24 cellular contexts compared by ENCODE assay signal in the genomic region with DNA sequence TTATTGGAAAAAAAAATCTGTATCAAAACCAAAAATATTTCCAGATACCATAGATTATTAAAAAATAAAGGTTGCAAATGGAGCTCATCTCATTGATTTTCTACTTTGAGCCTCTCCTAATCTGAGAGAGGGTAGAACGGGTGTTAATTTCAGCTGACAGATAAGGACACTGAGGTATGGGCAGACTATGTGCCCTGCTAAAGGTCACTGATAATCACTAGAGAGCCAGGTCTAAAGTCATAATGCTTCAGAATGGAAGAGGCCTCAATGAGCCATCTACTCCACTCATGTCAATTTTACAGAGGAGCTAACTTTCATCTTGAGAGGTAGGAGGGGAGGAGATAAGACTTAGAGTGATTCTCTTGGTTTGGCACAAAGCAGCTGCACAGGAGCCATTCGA. TPM values are rescaled to one million over a fixed set of nuclear protein-coding genes. Genes with fewer than 3 reads are reported as not detected.
A peak's percentile ranks its signal among the peaks of the same experiment; 100 is the strongest.
DNase-seq lines count a peak whose midpoint lies in the region; ATAC-seq, FAIRE-seq and TF ChIP-seq lines count a peak whose summit lies in the region.
"Had no signal": no experiment of that assay in that cellular context is flagged by ENCODE, and none has a peak within 500 bp of the region (broad histone marks: within the 10 kb centered on the region; RNA-seq: fewer than 3 reads in every experiment).

No MANE protein-coding gene starts in this region.

- H3K27me3 ChIP-seq in breast epithelium (no peaks in the 10 kb centered on the region), endothelial cell of umbilical vein (ENCODE audit: control insufficient read depth in 2 of 2, insufficient read depth in 2 of 2, low read length in 2 of 2) (no peaks in the 10 kb centered on the region), small intestine (ENCODE audit: control insufficient read depth in 2 of 2, insufficient read depth in 2 of 2, low read length in 2 of 2) (no peaks in the 10 kb centered on the region), aorta (ENCODE audit: control insufficient read depth in 1 of 2, insufficient read depth in 2 of 2, low read length in 1 of 2) (no peaks in the 10 kb centered on the region)
- H3K27me3 ChIP-seq: BLaER1 treated with 17β-estradiol and CSF1 and Interleukin-3, amounts not matched to agents 10 nM and 100 nM; SJCRH30 had no signal

- 13 to 68% (median 28%) methylated on average over 2 of the region's 2 CpGs for WGBS in small intestine, 3 donors
- WGBS in aorta, 2 donors = 78 to 85% methylated on average over 2 of the region's 2 CpGs

- no peak overlapping the region for H3K9ac ChIP-seq in endothelial cell of umbilical vein (replicated peaks; ENCODE audit: extremely low read depth, insufficient read depth, low read length)
- H3K9ac ChIP-seq: BLaER1 treated with 17β-estradiol and CSF1 and Interleukin-3, amounts not matched to agents 10 nM and 100 nM had no signal

- H3K4me3 ChIP-seq in breast epithelium = no peak overlapping the region
- no peak overlapping the region for H3K4me3 ChIP-seq in endothelial cell of umbilical vein (replicated peaks in 1 of 3; ENCODE audit: insufficient read depth in 1 of 3, low read depth in 1 of 3, low read length in 3 of 3)
- no peak overlapping the region for H3K4me3 ChIP-seq in small intestine (ENCODE audit: low read depth in 1 of 2, low read length in 2 of 2)
- H3K4me3 ChIP-seq in aorta (ENCODE audit: low read length in 2 of 2) = no peak overlapping the region
- H3K4me3 ChIP-seq: BLaER1 treated with 17β-estradiol and CSF1 and Interleukin-3, amounts not matched to agents 10 nM and 100 nM; GM23338; SJCRH30 had no signal

- TF ChIP-seq POLR2A in breast epithelium (IDR thresholded peaks at IDR 0.05) = no peak
- no peak for TF ChIP-seq POLR2A in endothelial cell of umbilical vein (IDR thresholded peaks at IDR 0.05; ENCODE audit: low read depth, low read length)

- BruUV-seq in MCF 10A (replicated peaks; lab: Mats Ljungman, UMichigan) (no TSS peak), endothelial cell of umbilical vein (replicated peaks; lab: Mats Ljungman, UMichigan) (no TSS peak)

- no peaks in the 10 kb centered on the region for H3K27me3 Mint-ChIP-seq in MCF 10A (ENCODE audit: insufficient read depth, unreplicated experiment)

- dilution Hi-C loops in endothelial cell of umbilical vein (cut with MboI; ENCODE audit: extremely low pct_ligation_motif_present, low sequenced_read_pairs) = no loop called here

- peaks cover 35% of the 10 kb centered on the region for H3K4me1 Mint-ChIP-seq in MCF 10A (ENCODE audit: insufficient read depth, unreplicated experiment)
- H3K4me1 Mint-ChIP-seq: CD4-positive, alpha-beta memory T cell had no signal

- H3K9me3 Mint-ChIP-seq in MCF 10A (ENCODE audit: unreplicated experiment) = no peaks in the 10 kb centered on the region
- H3K9me3 Mint-ChIP-seq: CD4-positive, alpha-beta memory T cell had no signal

- peak overlapping the region; percentile 5 for H3K27ac Mint-ChIP-seq in MCF 10A (ENCODE audit: low read depth, unreplicated experiment)
- H3K27ac Mint-ChIP-seq: CD4-positive, alpha-beta memory T cell; GM23338 had no signal

- CTCF ChIA-PET in MCF 10A (lab: Yijun Ruan, JAX) = interaction anchor here (0.5 to 6.8 kb wide), 10 partner anchors 19 to 305 kb away, joined by 3 to 53 read pairs (median 4); no protein-coding TSS in a partner anchor
- CTCF ChIA-PET in endothelial cell of umbilical vein (lab: Charles Lee) = interaction anchor here (0.7 to 1.9 kb wide), 11 partner anchors 9 to 277 kb away, joined by 3 to 10 read pairs (median 4); no protein-coding TSS in a partner anchor

- peaks cover 0 to 5% of the 10 kb centered on the region in 2 donors for H3K4me1 ChIP-seq in breast epithelium
- peaks cover 54% of the 10 kb centered on the region for H3K4me1 ChIP-seq in endothelial cell of umbilical vein (ENCODE audit: control insufficient read depth, extremely low read depth, insufficient read depth, low read length)
- H3K4me1 ChIP-seq in small intestine (ENCODE audit: control insufficient read depth in 2 of 2, insufficient read depth in 1 of 2, low read depth in 1 of 2, low read length in 1 of 2) = peaks cover 6 to 13% of the 10 kb centered on the region in 2 donors
- peaks cover 11 to 14% of the 10 kb centered on the region in 2 donors for H3K4me1 ChIP-seq in aorta (ENCODE audit: control insufficient read depth in 1 of 2, insufficient read depth in 2 of 2, low read length in 2 of 2)
- H3K4me1 ChIP-seq: Caco-2, SJCRH30 had no signal

- H3K27ac ChIP-seq in breast epithelium = peak overlapping the region in 1 of 2 donors; percentile 24
- peak overlapping the region; percentile 28 for H3K27ac ChIP-seq in endothelial cell of umbilical vein (ENCODE audit: insufficient read depth, low read depth, low read length)
- peak overlapping the region in 1 of 2 donors; percentile 24 for H3K27ac ChIP-seq in small intestine (ENCODE audit: low read depth in 1 of 2, low read length in 1 of 2)
- H3K27ac ChIP-seq in aorta (ENCODE audit: low read depth in 1 of 2, low read length in 2 of 2) = peak overlapping the region; percentile 49 to 90
- H3K27ac ChIP-seq: BLaER1 treated with 17β-estradiol and CSF1 and Interleukin-3, amounts not matched to agents 10 nM and 100 nM; SJCRH30 had no signal

- peak overlapping the region; percentile 12 for H3K4me2 ChIP-seq in endothelial cell of umbilical vein (ENCODE audit: insufficient read depth, low read length)
- H3K4me2 ChIP-seq: BLaER1 treated with 17β-estradiol and CSF1 and Interleukin-3, amounts not matched to agents 10 nM and 100 nM; GM23338 had no signal

- H3K9me3 ChIP-seq in breast epithelium = no peaks in the 10 kb centered on the region
- H3K9me3 ChIP-seq in endothelial cell of umbilical vein (replicated peaks; ENCODE audit: control insufficient read depth, insufficient read depth, low read length) = no peaks in the 10 kb centered on the region
- H3K9me3 ChIP-seq in small intestine (ENCODE audit: control insufficient read depth, low read depth) = no peaks in the 10 kb centered on the region
- H3K9me3 ChIP-seq in aorta (ENCODE audit: control insufficient read depth, low read length) = no peaks in the 10 kb centered on the region
- H3K9me3 ChIP-seq: Caco-2 had no signal

- no peak overlapping the region for H3K4me3 Mint-ChIP-seq in MCF 10A (ENCODE audit: unreplicated experiment)
- H3K4me3 Mint-ChIP-seq: CD4-positive, alpha-beta memory T cell; GM23338 had no signal

- no peak for TF ChIP-seq CTCF in MCF 10A (IDR thresholded peaks at IDR 0.05; ENCODE audit: unreplicated experiment)
- no peak for TF ChIP-seq CTCF in breast epithelium (IDR thresholded peaks at IDR 0.05)
- no peak for TF ChIP-seq CTCF in endothelial cell of umbilical vein (IDR thresholded peaks at IDR 0.05; ENCODE audit: extremely low read depth in 1 of 2, insufficient read depth in 1 of 2, low read depth in 1 of 2, low read length in 2 of 2)

- no peak for ATAC-seq in aorta (ENCODE audit: low FRiP score)
- ATAC-seq: GM23338, Panc1 had no signal

- H3K9me1 ChIP-seq in endothelial cell of umbilical vein (replicated peaks; ENCODE audit: control insufficient read depth, extremely low read depth, insufficient read depth, low read length) = no peaks in the 10 kb centered on the region

- H3K36me3 Mint-ChIP-seq in MCF 10A (ENCODE audit: insufficient read depth, unreplicated experiment) = peaks cover 6% of the 10 kb centered on the region
- H3K36me3 Mint-ChIP-seq: CD4-positive, alpha-beta memory T cell had no signal

- intact Hi-C loops in MCF 10A (cut with micrococcal nuclease) (no loop called here), breast epithelium (cut with DNase I; ENCODE audit: low total_unique reads) (no loop called here), endothelial cell of umbilical vein (cut with micrococcal nuclease) (no loop called here), aorta (cut with DNase I) (no loop called here)

- H2AFZ ChIP-seq in endothelial cell of umbilical vein (ENCODE audit: low read depth, low read length) = no peak overlapping the region
- H2AFZ ChIP-seq: GM23338 had no signal

- FAIRE-seq in endothelial cell of umbilical vein (lab: Jason Lieb, UNC) (no peak), small intestine (lab: Jason Lieb, UNC) (no peak)
- FAIRE-seq: GM12891 had no signal

- peaks cover 97% of the 10 kb centered on the region for H3K79me2 ChIP-seq in endothelial cell of umbilical vein (ENCODE audit: control insufficient read depth, insufficient read depth, low read length)

- DNase-seq in MCF 10A (ENCODE audit: unreplicated experiment) (no peak), breast epithelium (ENCODE audit: low spot score in 2 of 2) (no peak), endothelial cell of umbilical vein (ENCODE audit: low read depth, low spot score) (no peak), small intestine (peak; percentile 80), aorta (no peak), T-helper 9 cell (no peak), NCI-H446 treated with DMSO at 0.1 percent for 48 hours (lab: John Stamatoyannopoulos, UW) (no peak)
- DNase-seq: 8988T; Caco-2; CD4-positive, alpha-beta memory T cell; DMS 273 treated with DMSO at 0.1 percent for 48 hours; HCEC 1CT; KBM-7; NCI-H1092; NCI-H1436; NCI-H187 treated with DMSO at 0.1 percent for 48 hours; NCI-H345; NCI-H524 treated with DMSO at 0.1 percent for 48 hours; NCI-H82; SJCRH30 had no signal

- POLR2A ChIA-PET in MCF 10A (lab: Yijun Ruan, JAX) = interaction anchor here (0.9 to 12.3 kb wide), 6 partner anchors 8 to 62 kb away, joined by 3 to 262 read pairs (median 4); a partner anchor contains a TSS
- POLR2A ChIA-PET in endothelial cell of umbilical vein (lab: Charles Lee) = interaction anchor here (1.0 to 1.4 kb wide), 2 partner anchors 13 to 20 kb away, joined by 3 read pairs; no protein-coding TSS in a partner anchor

- H3K36me3 ChIP-seq in breast epithelium = no peaks in the 10 kb centered on the region
- H3K36me3 ChIP-seq in endothelial cell of umbilical vein (ENCODE audit: control insufficient read depth in 2 of 2, extremely low read depth in 1 of 2, insufficient read depth in 2 of 2, low read length in 2 of 2) = peaks cover 0 to 2% of the 10 kb centered on the region in 2 experiments
- H3K36me3 ChIP-seq in small intestine (ENCODE audit: control insufficient read depth in 2 of 2, insufficient read depth in 2 of 2, low read length in 2 of 2) = no peaks in the 10 kb centered on the region
- no peaks in the 10 kb centered on the region for H3K36me3 ChIP-seq in aorta (ENCODE audit: control insufficient read depth in 1 of 2, insufficient read depth in 2 of 2, low read length in 1 of 2)

- H4K20me1 ChIP-seq in endothelial cell of umbilical vein (replicated peaks; ENCODE audit: control insufficient read depth, extremely low read depth, insufficient read depth, low read length) = peaks cover 9% of the 10 kb centered on the region

RNA-seq across cellular contexts. Expression of a gene that starts 21.0 kb away (rescaled TPM):
- 117 and 135 TPM in 2 replicates for total RNA-seq in MCF 10A (2022)
- 100 to 1,000 TPM in 1 of 3 donors, 10 to 100 TPM in 2; 82.1 to 100 (median 87.5) TPM for total RNA-seq in breast epithelium
- total RNA-seq in endothelial cell of umbilical vein = 145 and 152 TPM in 2 replicates
- 90.3 and 107 TPM in 2 replicates for polyA plus RNA-seq in endothelial cell of umbilical vein
- polyA plus RNA-seq in endothelial cell of umbilical vein (2011; cell fraction: cytosol; rRNA removed) = 109 and 110 TPM in 2 replicates
- polyA plus RNA-seq in endothelial cell of umbilical vein (2011; cell fraction: nucleus; rRNA removed) = 70.6 and 93.2 TPM in 2 replicates
- polyA plus RNA-seq in endothelial cell of umbilical vein (2012) = 77.5 and 122 TPM in 2 replicates
- 167 and 171 TPM in 2 replicates for polyA minus RNA-seq in endothelial cell of umbilical vein
- polyA minus RNA-seq in endothelial cell of umbilical vein (2011; cell fraction: cytosol; rRNA and poly(A)+ RNA removed) = 21.4 TPM
- 126 and 167 TPM in 2 replicates for polyA minus RNA-seq in endothelial cell of umbilical vein (2011; cell fraction: nucleus; rRNA and poly(A)+ RNA removed)
- polyA plus RNA-seq in small intestine = 100 to 1,000 TPM in 2 of 3 donors, 10 to 100 TPM in 1; 52.8 to 162 (median 145) TPM
- total RNA-seq in aorta = 100 to 1,000 TPM; 123 to 175 TPM
- polyA plus RNA-seq in aorta = 10 to 100 TPM; 84.9 to 96.8 TPM
- total RNA-seq: CD4-positive, alpha-beta memory T cell had no signal
- polyA plus RNA-seq: CD4-positive, alpha-beta memory T cell had no signal
